28 cellular contexts compared by ENCODE assay signal in the genomic region with DNA sequence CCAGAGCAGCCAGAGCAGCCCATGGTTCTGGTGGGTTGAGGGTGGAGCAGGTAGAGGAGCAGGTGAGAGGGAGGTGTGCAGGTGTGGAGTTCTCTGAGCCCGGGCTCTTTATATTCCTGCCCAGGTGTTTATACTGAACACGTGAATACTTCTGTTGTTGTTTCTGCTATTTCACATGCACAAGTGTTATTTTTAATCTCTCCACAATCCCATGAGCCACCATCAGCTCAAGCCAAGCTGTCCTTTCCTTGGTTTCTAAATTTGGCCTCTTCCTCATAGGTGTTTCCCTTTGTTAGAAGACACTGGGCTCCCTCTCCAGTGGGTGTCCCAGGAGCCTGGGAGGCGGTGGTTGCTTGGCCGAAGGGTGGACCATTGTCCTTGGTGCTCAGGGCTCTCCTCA. TPM values are rescaled to one million over a fixed set of nuclear protein-coding genes. Genes with fewer than 3 reads are reported as not detected.
"Had no signal": no experiment of that assay in that cellular context is flagged by ENCODE, and none has a peak within 500 bp of the region (broad histone marks: within the 10 kb centered on the region; RNA-seq: fewer than 3 reads in every experiment).

A gene with protein sequence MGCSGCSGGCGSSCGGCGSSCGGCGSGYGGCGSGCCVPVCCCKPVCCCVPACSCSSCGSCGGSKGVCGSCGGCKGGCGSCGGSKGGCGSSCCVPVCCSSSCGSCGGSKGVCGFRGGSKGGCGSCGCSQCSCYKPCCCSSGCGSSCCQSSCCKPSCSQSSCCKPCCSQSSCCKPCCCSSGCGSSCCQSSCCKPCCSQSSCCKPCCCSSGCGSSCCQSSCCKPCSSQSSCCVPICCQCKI (minus strand): TSS at position 101 of the 400 bp plus-strand sequence. CDS start 78 bp downstream, at position 23.

- H3K27ac Mint-ChIP-seq: activated naive CD4-positive, alpha-beta T cell treated with anti-CD3 and anti-CD28 coated beads, Interleukin-2, amount 50 U/mL, for 24 hours; activated T-cell treated with anti-CD3 and anti-CD28 coated beads, Interleukin-2, amount 50 U/mL, for 72 hours; stimulated activated effector memory CD8-positive, alpha-beta T cell treated with anti-CD3 and anti-CD28 coated beads, Interleukin-12 subunit alpha, Interleukin-12 subunit beta, amount 100 ng/mL, for 72 hours had no signal

- H3K4me2 ChIP-seq: smooth muscle cell had no signal

- H3K4me1 Mint-ChIP-seq: activated naive CD4-positive, alpha-beta T cell treated with anti-CD3 and anti-CD28 coated beads, Interleukin-2, amount 50 U/mL, for 24 hours had no signal

- H3K9me3 ChIP-seq: adrenal gland, gastroesophageal sphincter, heart left ventricle, mucosa of descending colon, neutrophil, testis, upper lobe of right lung had no signal

- H3K4me3 Mint-ChIP-seq: activated naive CD4-positive, alpha-beta T cell treated with anti-CD3 and anti-CD28 coated beads, Interleukin-2, amount 50 U/mL, for 24 hours; activated T-cell treated with anti-CD3 and anti-CD28 coated beads, Interleukin-2, amount 50 U/mL, for 72 hours; naive B cell; stimulated activated effector memory CD8-positive, alpha-beta T cell treated with anti-CD3 and anti-CD28 coated beads, Interleukin-12 subunit alpha, Interleukin-12 subunit beta, amount 100 ng/mL, for 72 hours had no signal

- H3K4me1 ChIP-seq: adrenal gland, gastroesophageal sphincter, parathyroid adenoma, testis, upper lobe of right lung had no signal

- H3K36me3 ChIP-seq: adrenal gland, gastroesophageal sphincter, heart left ventricle, neutrophil, upper lobe of right lung, WERI-Rb-1 had no signal

- H3K27me3 ChIP-seq: adrenal gland, testis, upper lobe of right lung had no signal

- H3K4me3 ChIP-seq: adrenal gland, gastroesophageal sphincter, heart left ventricle, mucosa of descending colon, smooth muscle cell, testis, upper lobe of right lung had no signal

- H3K9ac ChIP-seq: parathyroid adenoma had no signal

- H3K27ac ChIP-seq: adrenal gland, gastroesophageal sphincter, heart left ventricle, neutrophil, parathyroid adenoma, testis, upper lobe of right lung, WERI-Rb-1 had no signal

- H2AFZ ChIP-seq: parathyroid adenoma had no signal

- ATAC-seq: activated T-cell treated with anti-CD3 and anti-CD28 coated beads, Interleukin-2, amount 50 U/mL, for 72 hours; esophagus mucosa; gastroesophageal sphincter; heart left ventricle; mucosa of descending colon; sciatic nerve; stimulated activated effector memory CD8-positive, alpha-beta T cell treated with anti-CD3 and anti-CD28 coated beads, Interleukin-12 subunit alpha, Interleukin-12 subunit beta, amount 100 ng/mL, for 72 hours; upper lobe of right lung had no signal

- DNase-seq: activated CD4-positive, alpha-beta T cell treated with anti-CD3 and anti-CD28 coated beads for 1 hour; activated CD4-positive, alpha-beta T cell treated with anti-CD3 and anti-CD28 coated beads, Interleukin-2, amount 50 U/mL, for 4 hours; activated gamma-delta T cell; activated T-cell treated with anti-CD3 and anti-CD28 coated beads, Interleukin-2, amount 50 U/mL, for 72 hours; adrenal gland; cerebellar nuclear complex; cortex of kidney; effector CD4-positive, alpha-beta T cell; heart left ventricle; kidney glomerular epithelial cell; mucosa of descending colon; naive B cell; stimulated activated CD4-positive, alpha-beta T cell treated with anti-CD3 and anti-CD28 coated beads, Interleukin-4, amount 100 ng/mL, for 24 hours; testis; upper lobe of right lung; WERI-Rb-1 had no signal

- H3K9me3 Mint-ChIP-seq: activated naive CD4-positive, alpha-beta T cell treated with anti-CD3 and anti-CD28 coated beads, Interleukin-2, amount 50 U/mL, for 24 hours; activated T-cell treated with anti-CD3 and anti-CD28 coated beads, Interleukin-2, amount 50 U/mL, for 72 hours; stimulated activated effector memory CD8-positive, alpha-beta T cell treated with anti-CD3 and anti-CD28 coated beads, Interleukin-12 subunit alpha, Interleukin-12 subunit beta, amount 100 ng/mL, for 72 hours had no signal

RNA-seq across cellular contexts. Expression of the gene that starts here (rescaled TPM):
- total RNA-seq: activated CD8-positive, alpha-beta memory T cell treated with anti-CD3 and anti-CD28 coated beads for 36 hours; activated T-cell treated with anti-CD3 and anti-CD28 coated beads, Interleukin-2, amount 50 U/mL, for 72 hours; adrenal gland; astrocyte; bronchial epithelial cell; esophagus mucosa; gastroesophageal sphincter; heart left ventricle; liver; mucosa of descending colon; sciatic nerve; smooth muscle cell; testis; upper lobe of right lung had no signal
- polyA plus RNA-seq: adrenal gland, heart left ventricle, liver, smooth muscle cell had no signal
